Comparison of ENCODE assay signal across 8 cellular contexts in the genomic region with DNA sequence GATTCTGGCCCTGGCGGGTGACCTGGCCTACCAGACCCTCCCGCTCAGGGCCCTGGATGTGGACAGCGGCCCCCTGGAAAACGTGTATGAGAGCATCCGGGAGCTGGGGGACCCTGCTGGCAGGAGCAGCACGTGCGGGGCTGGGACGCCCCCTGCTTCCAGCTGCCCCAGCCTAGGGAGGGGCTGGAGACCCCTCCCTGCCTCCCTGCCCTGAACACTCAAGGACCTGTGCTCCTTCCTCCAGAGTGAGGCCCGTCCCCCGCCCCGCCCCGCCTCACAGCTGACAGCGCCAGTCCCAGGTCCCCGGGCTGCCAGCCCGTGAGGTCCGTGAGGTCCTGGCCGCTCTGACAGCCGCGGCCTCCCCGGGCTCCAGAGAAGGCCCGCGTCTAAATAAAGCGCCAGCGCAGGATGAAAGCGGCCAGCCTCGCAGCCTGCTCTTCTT. TPM values are rescaled to one million over a fixed set of nuclear protein-coding genes. Genes with fewer than 3 reads are reported as not detected.
DNase-seq lines count a peak whose midpoint lies in the region; ATAC-seq and TF ChIP-seq lines count a peak whose summit lies in the region.

No MANE protein-coding gene starts in this region.

- H3K36me3 ChIP-seq in GM06990 (ENCODE audit: control insufficient read depth, insufficient read depth, low read length) (peaks cover 19% of the 10 kb centered on the region), mesendoderm (ENCODE audit: control insufficient read depth, insufficient read depth, low read length) (peaks cover 3% of the 10 kb centered on the region), aorta (ENCODE audit: control insufficient read depth in 1 of 2, insufficient read depth in 2 of 2, low read length in 1 of 2) (peaks cover 0 to 1% of the 10 kb centered on the region in 2 donors)

- H3K4me1 ChIP-seq in mesendoderm (ENCODE audit: control insufficient read depth, low read depth, low read length) (no peaks in the 10 kb centered on the region), aorta (ENCODE audit: control insufficient read depth in 1 of 2, insufficient read depth in 2 of 2, low read length in 2 of 2) (no peaks in the 10 kb centered on the region)

- peak overlapping the region; percentile 61 for H3K4me2 ChIP-seq in mesendoderm (ENCODE audit: low read length)

- peak overlapping the region; percentile 42 for H3K56ac ChIP-seq in mesendoderm (ENCODE audit: low read length)

- TF ChIP-seq CTCF in GM06990 (IDR thresholded peaks at IDR 0.05; ENCODE audit: insufficient read depth, low read length, poor library complexity, severe bottlenecking), result no peak
- no peak for TF ChIP-seq CTCF in RWPE1 (conservative IDR thresholded peaks at IDR 0.05; ENCODE audit: low read depth)
- TF ChIP-seq CTCF in dorsolateral prefrontal cortex (IDR thresholded peaks at IDR 0.05 in 54 of 56, conservative IDR thresholded peaks at IDR 0.05 in 2 of 56; ENCODE audit: low read depth in 1 of 56, partially characterized antibody in 56 of 56), result no peak

- H3K4me3 ChIP-seq in GM06990 (replicated peaks; ENCODE audit: low read depth, low read length) (peak overlapping the region; percentile 65), dorsolateral prefrontal cortex (peak overlapping the region; percentile 23 to 71 (median 59)), mesendoderm (ENCODE audit: low read length) (no peak overlapping the region), aorta (ENCODE audit: low read length in 2 of 2) (peak overlapping the region; percentile 35 to 38)

- POLR2A ChIA-PET in RWPE1 (lab: Yijun Ruan, JAX; ENCODE audit: low non-redundant PET), result interaction anchor here (0.6 kb wide), 1 partner anchor 11 kb away, joined by 10 read pairs; no protein-coding TSS in a partner anchor

- intact Hi-C loops in dorsolateral prefrontal cortex (cut with DNase I), result no loop called here
- intact Hi-C loops in aorta (cut with DNase I), result loop anchor here in 1 of 2 donors (2.0 kb wide), 1 partner anchor 112 kb away; the partner anchor contains the start of gene GMEB2

- WGBS in mesendoderm (ENCODE audit: extremely low coverage, insufficient coverage, low lambda C conversion rate), result no CpG with 5 or more reads among the region's 26 CpGs
- WGBS in aorta, 2 donors, result 16 to 22% methylated on average over 20 to 26 of the region's 26 CpGs

- H3K27ac ChIP-seq in RWPE1 (peak overlapping the region; percentile 99), dorsolateral prefrontal cortex (peak overlapping the region in 58 of 59 donors; percentile 18 to 96 (median 91)), mesendoderm (ENCODE audit: low read depth, low read length) (no peak overlapping the region), aorta (ENCODE audit: low read depth in 1 of 2, low read length in 2 of 2) (peak overlapping the region in 1 of 2 donors; percentile 8)

- no peak overlapping the region for H3K18ac ChIP-seq in mesendoderm (ENCODE audit: low read length)

- no peaks in the 10 kb centered on the region for H3K27me3 ChIP-seq in GM06990 (replicated peaks; ENCODE audit: control insufficient read depth, insufficient read depth, low read length)
- H3K27me3 ChIP-seq in dorsolateral prefrontal cortex, result no peaks in the 10 kb centered on the region
- no peaks in the 10 kb centered on the region for H3K27me3 ChIP-seq in mesendoderm (ENCODE audit: insufficient read depth, low read length, poor library complexity)
- H3K27me3 ChIP-seq in aorta (ENCODE audit: control insufficient read depth in 1 of 2, insufficient read depth in 2 of 2, low read length in 1 of 2), result no peaks in the 10 kb centered on the region

- H2BK15ac ChIP-seq in mesendoderm (replicated peaks; ENCODE audit: low read depth), result no peak overlapping the region

- H4K5ac ChIP-seq in mesendoderm (ENCODE audit: low read length), result no peak overlapping the region

- H3K79me2 ChIP-seq in mesendoderm (ENCODE audit: control insufficient read depth, insufficient read depth, low read length), result no peaks in the 10 kb centered on the region

- no peak overlapping the region for H3K4ac ChIP-seq in mesendoderm (ENCODE audit: low read depth, low read length)

- no peak overlapping the region for H2BK5ac ChIP-seq in mesendoderm (ENCODE audit: low read length)

- DNase-seq in GM06990 (ENCODE audit: extremely low read depth, insufficient read length), result no peak
- no peak for DNase-seq in RWPE1 (ENCODE audit: low spot score)
- DNase-seq in dorsolateral prefrontal cortex, result peak in 2 of 10 donors; percentile 48 to 65
- peak; percentile 82 for DNase-seq in mesendoderm
- DNase-seq in aorta, result peak; percentile 79 to 90
- no peak for DNase-seq in AML-193 (lab: John Stamatoyannopoulos, UW)

- no peaks in the 10 kb centered on the region for H3K9me3 ChIP-seq in aorta (ENCODE audit: control insufficient read depth, low read length)

- H3K23ac ChIP-seq in mesendoderm (ENCODE audit: low read length), result no peak overlapping the region

- no peak overlapping the region for H4K8ac ChIP-seq in mesendoderm (ENCODE audit: low read depth, low read length)

- no peaks in the 10 kb centered on the region for H3K79me1 ChIP-seq in mesendoderm (ENCODE audit: low read length)

- H2BK120ac ChIP-seq in mesendoderm (ENCODE audit: low read depth, low read length), result no peak overlapping the region

- CTCF ChIA-PET in RWPE1 (lab: Yijun Ruan, JAX), result interaction anchor here (0.9 to 2.0 kb wide), 2 partner anchors 32 to 48 kb away, joined by 4 to 8 read pairs; partner anchors contain the start of genes ARFRP1 and ZGPAT

- ATAC-seq in aorta (ENCODE audit: low FRiP score) (peak; percentile 28), HG03135 (IDR thresholded peaks at IDR 0.05; ENCODE audit: unreplicated experiment) (no peak), GM21717 (IDR thresholded peaks at IDR 0.05; ENCODE audit: unreplicated experiment) (no peak)

- no peak overlapping the region for H2AK5ac ChIP-seq in mesendoderm (ENCODE audit: low read length)

- no peak overlapping the region for H3K9ac ChIP-seq in mesendoderm (ENCODE audit: low read length)

RNA-seq across cellular contexts. Expression of gene SLC2A4RG, which starts 0.9 kb away (rescaled TPM):
- total RNA-seq in dorsolateral prefrontal cortex (10 to 100 TPM; 15.1 to 78.0 (median 33.5) TPM), aorta (10 to 100 TPM; 49.9 to 72.4 TPM)
- 23.0 TPM for polyA plus RNA-seq in mesendoderm (2013, experiment 1 of 2)
- 23.0 TPM for polyA plus RNA-seq in mesendoderm (2013, experiment 2 of 2)
- polyA plus RNA-seq in aorta, result 10 to 100 TPM; 24.7 to 86.7 TPM

RNA-seq across cellular contexts. Expression of gene LIME1, which starts 2.2 kb away (rescaled TPM):
- total RNA-seq in dorsolateral prefrontal cortex (10 to 100 TPM in 115 of 120 experiments, 1 to 10 TPM in 5; 7.8 to 33.9 (median 16.9) TPM), aorta (1 to 10 TPM; 6.5 to 7.4 TPM)
- polyA plus RNA-seq in mesendoderm (2013, experiment 1 of 2), result 1.0 TPM
- polyA plus RNA-seq in mesendoderm (2013, experiment 2 of 2), result 1.1 TPM
- 10 to 100 TPM in 1 of 2 donors, 1 to 10 TPM in 1; 9.9 to 57.6 TPM for polyA plus RNA-seq in aorta

RNA-seq across cellular contexts. Expression of gene ZGPAT, which starts 30.9 kb away (rescaled TPM):
- total RNA-seq in dorsolateral prefrontal cortex (10 to 100 TPM; 18.4 to 46.9 (median 28.4) TPM), aorta (10 to 100 TPM; 20.8 to 28.6 TPM)
- 12.3 TPM for polyA plus RNA-seq in mesendoderm (2013, experiment 1 of 2)
- 12.2 TPM for polyA plus RNA-seq in mesendoderm (2013, experiment 2 of 2)
- 10 to 100 TPM; 22.5 to 49.5 TPM for polyA plus RNA-seq in aorta

RNA-seq across cellular contexts. Expression of gene ARFRP1, which starts 30.9 kb away (rescaled TPM):
- 10 to 100 TPM; 37.8 to 65.5 (median 48.4) TPM for total RNA-seq in dorsolateral prefrontal cortex
- 6.7 TPM for polyA plus RNA-seq in mesendoderm (2013, experiment 1 of 2)
- 7.2 TPM for polyA plus RNA-seq in mesendoderm (2013, experiment 2 of 2)
- 10 to 100 TPM; 46.3 to 51.7 TPM for total RNA-seq in aorta
- polyA plus RNA-seq in aorta, result 10 to 100 TPM; 28.9 to 76.2 TPM

RNA-seq across cellular contexts. Expression of gene TNFRSF6B, which starts 42.3 kb away (rescaled TPM):
- total RNA-seq in dorsolateral prefrontal cortex, result 10 to 100 TPM in 54 of 120 experiments, 1 to 10 TPM in 59, under 1 TPM in 3, not detected in 4; 0.70 to 53.7 (median 9.1) TPM
- polyA plus RNA-seq in mesendoderm (2013, experiment 1 of 2), result 0.69 TPM
- polyA plus RNA-seq in mesendoderm (2013, experiment 2 of 2), result 0.43 TPM
- total RNA-seq in aorta, result 10 to 100 TPM in 1 of 2 donors, 1 to 10 TPM in 1; 5.9 to 11.5 TPM
- 10 to 100 TPM in 1 of 2 donors, 1 to 10 TPM in 1; 2.1 to 73.9 TPM for polyA plus RNA-seq in aorta

Comparison
In these comparisons a context has a peak if more than half of its experiments do, and no peak if none do; other contexts are left out.
1. DNase-seq: peak in mesendoderm (single experiment) and aorta (2 of 2); none in GM06990 (single experiment), RWPE1 (single experiment) and AML-193 (0 of 2).